8 cellular contexts compared by ENCODE assay signal in the genomic region with DNA sequence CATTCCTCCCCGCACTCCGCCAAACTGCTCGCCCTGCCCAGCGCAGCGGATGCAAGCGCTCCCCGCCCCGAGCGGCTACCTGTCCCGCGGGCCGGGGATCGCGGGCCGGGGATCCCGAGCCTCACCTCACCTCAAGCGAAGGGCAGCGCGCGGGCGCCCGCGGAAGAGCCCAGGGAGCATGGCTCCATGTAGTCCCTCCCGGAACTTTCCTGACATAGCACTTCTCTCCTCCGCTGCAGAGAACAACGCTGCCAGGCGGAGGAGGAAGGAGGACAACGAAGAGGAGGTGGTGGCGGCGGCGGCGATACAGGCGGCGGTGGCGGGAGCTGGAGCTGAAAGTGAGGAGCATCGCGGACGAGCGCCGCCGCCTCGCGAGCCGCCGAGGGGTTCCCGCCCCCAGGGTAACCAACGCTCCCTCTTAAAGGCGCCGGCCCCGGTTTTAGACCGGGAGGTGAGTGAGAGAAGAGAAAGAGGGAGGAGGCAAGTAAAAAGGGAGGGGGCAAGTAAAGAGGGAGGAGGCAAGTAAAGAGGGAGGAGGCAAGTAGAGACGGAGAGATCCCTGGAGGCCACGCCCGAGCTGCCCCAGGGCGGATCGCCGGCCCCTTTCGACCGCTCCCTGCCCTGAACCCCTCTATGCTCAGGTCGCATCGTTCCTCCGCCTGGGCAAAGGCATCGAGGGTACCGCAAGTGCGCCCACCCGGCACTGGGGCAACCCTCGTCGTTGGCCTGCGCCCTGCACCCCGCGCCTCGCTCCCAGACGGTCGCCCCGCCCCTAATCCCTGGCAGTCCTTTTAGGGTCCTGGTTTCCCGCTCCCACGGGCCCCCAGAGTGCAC. TPM values are rescaled to one million over a fixed set of nuclear protein-coding genes. Genes with fewer than 3 reads are reported as not detected.
DNase-seq lines count a peak whose midpoint lies in the region; ATAC-seq and TF ChIP-seq lines count a peak whose summit lies in the region.

A gene with protein sequence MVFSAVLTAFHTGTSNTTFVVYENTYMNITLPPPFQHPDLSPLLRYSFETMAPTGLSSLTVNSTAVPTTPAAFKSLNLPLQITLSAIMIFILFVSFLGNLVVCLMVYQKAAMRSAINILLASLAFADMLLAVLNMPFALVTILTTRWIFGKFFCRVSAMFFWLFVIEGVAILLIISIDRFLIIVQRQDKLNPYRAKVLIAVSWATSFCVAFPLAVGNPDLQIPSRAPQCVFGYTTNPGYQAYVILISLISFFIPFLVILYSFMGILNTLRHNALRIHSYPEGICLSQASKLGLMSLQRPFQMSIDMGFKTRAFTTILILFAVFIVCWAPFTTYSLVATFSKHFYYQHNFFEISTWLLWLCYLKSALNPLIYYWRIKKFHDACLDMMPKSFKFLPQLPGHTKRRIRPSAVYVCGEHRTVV (minus strand): TSS at position 340 of the 834 bp plus-strand sequence. CDS start 37,746 bp downstream, outside the sequence.

- H3K27ac ChIP-seq in DND-41 (ENCODE audit: low read length), result peak within 1 kb of the TSS; percentile 67
- H3K27ac ChIP-seq in RWPE2 (ENCODE audit: poor library complexity, severe bottlenecking), result no peak within 1 kb of the TSS
- H3K27ac ChIP-seq in osteoblast (ENCODE audit: low read depth, low read length), result no peak within 1 kb of the TSS
- H3K27ac ChIP-seq in thyroid gland, result peak within 1 kb of the TSS in 2 of 3 donors; percentile 24 to 57

- TF ChIP-seq POLR2A in thyroid gland (IDR thresholded peaks at IDR 0.05), result peak in 1 of 2 donors; percentile 67

- TF ChIP-seq CTCF in DND-41 (IDR thresholded peaks at IDR 0.05; ENCODE audit: borderline replicate concordance, extremely low read depth, low read length, poor library complexity, severe bottlenecking), result peak; percentile 8
- TF ChIP-seq CTCF in RWPE2 (IDR thresholded peaks at IDR 0.05; ENCODE audit: poor library complexity, severe bottlenecking), result no peak
- no peak for TF ChIP-seq CTCF in osteoblast (IDR thresholded peaks at IDR 0.05; ENCODE audit: extremely low read depth, low read depth, low read length)
- TF ChIP-seq CTCF in thyroid gland (IDR thresholded peaks at IDR 0.05), result no peak

- intact Hi-C loops in thyroid gland (cut with DNase I), result no loop called here

- peak; percentile 84 for DNase-seq in DND-41
- peak; percentile 70 for DNase-seq in HuH-7 (ENCODE audit: low spot score)
- DNase-seq in RWPE2 (ENCODE audit: low spot score), result peak; percentile 72
- peak in 3 of 4 experiments; percentile 13 to 40 (median 24) for DNase-seq in activated naive CD4-positive, alpha-beta T cell (lab: John Stamatoyannopoulos, UW)
- peak; percentile 90 for DNase-seq in glomerular visceral epithelial cell (ENCODE audit: extremely low spot score)
- DNase-seq in osteoblast (ENCODE audit: insufficient read length, low spot score, missing footprints), result peak; percentile 87
- peak; percentile 60 to 73 for DNase-seq in thyroid gland

- no peaks in the 10 kb centered on the region for H4K20me1 ChIP-seq in DND-41 (ENCODE audit: insufficient read depth, low read length)
- no peaks in the 10 kb centered on the region for H4K20me1 ChIP-seq in osteoblast (ENCODE audit: insufficient read depth, low read length)

- H3K4me1 ChIP-seq in DND-41 (ENCODE audit: insufficient read depth, low read length) (peaks cover 28% of the 10 kb centered on the region), RWPE2 (ENCODE audit: insufficient read depth, poor library complexity, severe bottlenecking) (no peaks in the 10 kb centered on the region), osteoblast (ENCODE audit: insufficient read depth, low read length) (peaks cover 5% of the 10 kb centered on the region), thyroid gland (peaks cover 0 to 9% of the 10 kb centered on the region in 2 donors)

- WGBS in thyroid gland, 2 donors, result 1 to 2% methylated on average over 52 to 74 of the region's 77 CpGs

- H3K36me3 ChIP-seq in DND-41 (ENCODE audit: insufficient read depth, low read length) (no peaks in the 10 kb centered on the region), RWPE2 (ENCODE audit: low read depth) (no peaks in the 10 kb centered on the region), osteoblast (ENCODE audit: insufficient read depth, low read length) (no peaks in the 10 kb centered on the region), thyroid gland (no peaks in the 10 kb centered on the region)

- H2AFZ ChIP-seq in DND-41 (ENCODE audit: low read depth, low read length), result peak within 1 kb of the TSS; percentile 88
- peak within 1 kb of the TSS; percentile 95 for H2AFZ ChIP-seq in osteoblast (ENCODE audit: low read length)

- H3K79me2 ChIP-seq in DND-41 (ENCODE audit: insufficient read depth, low read length) (peaks cover 39% of the 10 kb centered on the region), osteoblast (ENCODE audit: insufficient read depth, low read length) (no peaks in the 10 kb centered on the region)

- peak within 1 kb of the TSS; percentile 86 for H3K9ac ChIP-seq in DND-41 (ENCODE audit: low read depth, low read length)

- H3K9me3 ChIP-seq in DND-41 (ENCODE audit: insufficient read depth, low read length, severe bottlenecking) (no peaks in the 10 kb centered on the region), RWPE2 (ENCODE audit: severe bottlenecking) (no peaks in the 10 kb centered on the region), osteoblast (ENCODE audit: low read depth, low read length) (no peaks in the 10 kb centered on the region), thyroid gland (no peaks in the 10 kb centered on the region)

- peak within 1 kb of the TSS; percentile 74 to 97 for H3K4me3 ChIP-seq in DND-41 (ENCODE audit: low read depth in 1 of 2, low read length in 2 of 2)
- H3K4me3 ChIP-seq in RWPE2 (ENCODE audit: severe bottlenecking), result peak within 1 kb of the TSS; percentile 55
- H3K4me3 ChIP-seq in osteoblast (ENCODE audit: insufficient read depth, low read length), result peak within 1 kb of the TSS; percentile 75
- H3K4me3 ChIP-seq in thyroid gland (replicated peaks in 1 of 3), result peak within 1 kb of the TSS; percentile 14 to 87 (median 57)

- H3K27me3 ChIP-seq in DND-41 (ENCODE audit: insufficient read depth, low read length, poor library complexity) (peaks cover 9% of the 10 kb centered on the region), RWPE2 (ENCODE audit: insufficient read depth, poor library complexity, severe bottlenecking) (peaks cover 28% of the 10 kb centered on the region), osteoblast (ENCODE audit: insufficient read depth, low read length) (peaks cover 37% of the 10 kb centered on the region), thyroid gland (no peaks in the 10 kb centered on the region)

- peak; percentile 89 for ATAC-seq in DND-41 (ENCODE audit: insufficient read depth, low read depth)
- ATAC-seq in GM21529 (IDR thresholded peaks at IDR 0.05; ENCODE audit: unreplicated experiment), result peak; percentile 88
- peak; percentile 87 for ATAC-seq in RWPE2 (ENCODE audit: low read depth)

- peak within 1 kb of the TSS; percentile 76 for H3K4me2 ChIP-seq in DND-41 (ENCODE audit: insufficient read depth, low read length)
- peak within 1 kb of the TSS; percentile 90 for H3K4me2 ChIP-seq in osteoblast (ENCODE audit: insufficient read depth, low read length)

RNA-seq across cellular contexts. Expression of the gene that starts here (rescaled TPM):
- total RNA-seq in osteoblast (under 0.01 TPM in 2 replicates), thyroid gland (1 to 10 TPM in 2 of 4 donors, under 1 TPM in 2; 0.88 to 2.3 (median 1.3) TPM)

Comparison
In these comparisons a context has a peak if more than half of its experiments do, and no peak if none do; other contexts are left out.
1. Peak in DNase-seq, H3K4me3 ChIP-seq and H3K4me2 ChIP-seq in osteoblast; RNA of the gene not detected or under 1 TPM.
2. DNase-seq: peak in every context shown above with its lines; median percentile 90 in glomerular visceral epithelial cell; 87 in osteoblast; 84 in DND-41; 72 in RWPE2; 70 in HuH-7; 66 in thyroid gland; 24 in activated naive CD4-positive, alpha-beta T cell.
3. H3K27ac ChIP-seq: peak in DND-41 (single experiment) and thyroid gland (2 of 3); none in RWPE2 (single experiment) and osteoblast (single experiment).
4. Peak in every context shown above with its lines, with median percentiles within 50 percentile points of each other: ATAC-seq and H3K4me3 ChIP-seq.